9 cellular contexts compared by ENCODE assay signal in genomic region chr20:62377064-62377461, GRCh38.
A peak's percentile ranks its signal among the peaks of the same experiment; 100 is the strongest.
DNase-seq lines count a peak whose midpoint lies in the region; TF ChIP-seq lines count a peak whose summit lies in the region.
"Had no signal": no experiment of that assay in that cellular context is flagged by ENCODE, and none has a peak within 500 bp of the region (broad histone marks: within the 10 kb centered on the region; RNA-seq: fewer than 3 reads in every experiment).

No MANE protein-coding gene starts in this region.

- POLR2A ChIA-PET in RWPE1 (lab: Yijun Ruan, JAX; ENCODE audit: low non-redundant PET): interaction anchor here (1.3 to 5.1 kb wide), 2 partner anchors 10 kb away, joined by 9 to 67 read pairs; partner anchors contain the start of genes LAMA5 and RPS21

- CTCF ChIA-PET in RWPE1 (lab: Yijun Ruan, JAX): interaction anchor here (0.7 to 2.4 kb wide), 4 partner anchors 8 to 330 kb away, joined by 3 to 11 read pairs (median 6); partner anchors contain the start of gene ADRM1

- H3K36me3 ChIP-seq in muscle layer of colon (ENCODE audit: insufficient read depth, low read length) (no peaks in the 10 kb centered on the region), tibial artery (no peaks in the 10 kb centered on the region)

- H3K27me3 ChIP-seq in muscle layer of colon (ENCODE audit: control insufficient read depth in 1 of 2, insufficient read depth in 2 of 2, low read length in 2 of 2): no peaks in the 10 kb centered on the region
- H3K27me3 ChIP-seq in tibial artery: no peaks in the 10 kb centered on the region

- DNase-seq in RWPE1 (ENCODE audit: low spot score): no peak
- DNase-seq in tibial artery: no peak
- DNase-seq in HPDE6-E6E7 (ENCODE audit: extremely low spot score): no peak
- DNase-seq in globus pallidus (ENCODE audit: low spot score): no peak
- DNase-seq in superior temporal gyrus (ENCODE audit: extremely low spot score): no peak
- DNase-seq: CD8-positive, alpha-beta memory T cell; HCEC 1CT had no signal

- H3K4me3 ChIP-seq in muscle layer of colon (ENCODE audit: low read depth in 1 of 2, low read length in 2 of 2) (peak overlapping the region in 1 of 2 donors; percentile 14), tibial artery (no peak overlapping the region)

- intact Hi-C loops in tibial artery (cut with DNase I; ENCODE audit: low total_unique reads): loop anchor here (2.0 kb wide), 1 partner anchor 74 kb away; the partner anchor contains the start of gene ADRM1

- H3K4me1 ChIP-seq in muscle layer of colon (ENCODE audit: insufficient read depth, low read length) (peaks cover 62% of the 10 kb centered on the region), tibial artery (peaks cover 10 to 73% (median 62%) of the 10 kb centered on the region in 4 donors)

- H3K9ac ChIP-seq in muscle layer of colon (ENCODE audit: low read length): peak overlapping the region; percentile 45

- H3K9me3 ChIP-seq in muscle layer of colon (ENCODE audit: low read length) (no peaks in the 10 kb centered on the region), tibial artery (no peaks in the 10 kb centered on the region)

- H3K27ac ChIP-seq in RWPE1 (peak overlapping the region; percentile 100), cingulate gyrus (ENCODE audit: low read depth, low read length) (peak overlapping the region; percentile 39), muscle layer of colon (ENCODE audit: low read depth, low read length) (peak overlapping the region; percentile 88), tibial artery (peak overlapping the region; percentile 62 to 76)

- TF ChIP-seq CTCF in RWPE1 (conservative IDR thresholded peaks at IDR 0.05; ENCODE audit: low read depth) (no peak), tibial artery (IDR thresholded peaks at IDR 0.05) (no peak)

Comparison
In these comparisons a context has a peak if more than half of its experiments do, and no peak if none do; other contexts are left out.
1. H3K27ac ChIP-seq: peak in every context shown above with its lines; median percentile 100 in RWPE1; 88 in muscle layer of colon; 69 in tibial artery; 39 in cingulate gyrus.